ENCODE assay signal across 13 cellular contexts in genomic region chr7:92644406-92645113, GRCh38. TPM values are rescaled to one million over a fixed set of nuclear protein-coding genes. Genes with fewer than 3 reads are reported as not detected.
DNase-seq lines count a peak whose midpoint lies in the region; ATAC-seq and TF ChIP-seq lines count a peak whose summit lies in the region.
"Had no signal": no experiment of that assay in that cellular context is flagged by ENCODE, and none has a peak within 500 bp of the region (broad histone marks: within the 10 kb centered on the region; RNA-seq: fewer than 3 reads in every experiment).

No MANE protein-coding gene starts in this region.

- TF ChIP-seq CTCF in heart left ventricle (IDR thresholded peaks at IDR 0.05) (no peak), smooth muscle cell (IDR thresholded peaks at IDR 0.05; ENCODE audit: borderline replicate concordance, insufficient read depth, poor library complexity, severe bottlenecking) (no peak)

- peaks cover 87% of the 10 kb centered on the region for H3K4me1 Mint-ChIP-seq in activated CD4-positive, alpha-beta T cell treated with anti-CD3 and anti-CD28 coated beads, Interleukin-2, amount 10 ng/mL, durations not matched to agents 24 days and 14 days
- peaks cover 99% of the 10 kb centered on the region for H3K4me1 Mint-ChIP-seq in activated naive CD8-positive, alpha-beta T cell treated with anti-CD3 and anti-CD28 coated beads, Interleukin-2, amount 50 U/mL, for 24 hours

- peak overlapping the region; percentile 28 for H3K4me2 ChIP-seq in smooth muscle cell

- H3K4me3 ChIP-seq in heart left ventricle, result peak overlapping the region in 1 of 12 donors; percentile 11
- H3K4me3 ChIP-seq in smooth muscle cell, result no peak overlapping the region
- H3K4me3 ChIP-seq: GM12878, tibial artery had no signal

- H3K9me3 Mint-ChIP-seq in activated CD4-positive, alpha-beta T cell treated with anti-CD3 and anti-CD28 coated beads, Interleukin-2, amount 10 ng/mL, durations not matched to agents 24 days and 14 days, result no peaks in the 10 kb centered on the region
- H3K9me3 Mint-ChIP-seq in activated naive CD8-positive, alpha-beta T cell treated with anti-CD3 and anti-CD28 coated beads, Interleukin-2, amount 50 U/mL, for 24 hours, result no peaks in the 10 kb centered on the region

- intact Hi-C loops in activated CD4-positive, alpha-beta T cell treated with anti-CD3 and anti-CD28 coated beads, Interleukin-2, amount 10 ng/mL, durations not matched to agents 24 days and 14 days (cut with micrococcal nuclease), result no loop called here
- intact Hi-C loops in heart left ventricle (cut with DNase I), result no loop called here

- ATAC-seq in activated naive CD8-positive, alpha-beta T cell treated with anti-CD3 and anti-CD28 coated beads, Interleukin-2, amount 50 U/mL, for 24 hours, result no peak
- ATAC-seq in heart left ventricle, result peak; percentile 91 to 94 (median 92)
- ATAC-seq: GM12878 had no signal

- peaks cover 53% of the 10 kb centered on the region for H4K20me1 ChIP-seq in smooth muscle cell (ENCODE audit: low read depth)

- no peak overlapping the region for H3K4me3 Mint-ChIP-seq in activated CD4-positive, alpha-beta T cell treated with anti-CD3 and anti-CD28 coated beads, Interleukin-2, amount 10 ng/mL, durations not matched to agents 24 days and 14 days
- no peak overlapping the region for H3K4me3 Mint-ChIP-seq in activated naive CD8-positive, alpha-beta T cell treated with anti-CD3 and anti-CD28 coated beads, Interleukin-2, amount 50 U/mL, for 24 hours

- no peak for TF ChIP-seq POLR2A in heart left ventricle (IDR thresholded peaks at IDR 0.05)

- H3K27ac ChIP-seq in heart left ventricle (peak overlapping the region in 11 of 12 donors; percentile 1 to 66 (median 43)), smooth muscle cell (ENCODE audit: low read depth) (peak overlapping the region; percentile 38)

- H3K27me3 Mint-ChIP-seq in activated CD4-positive, alpha-beta T cell treated with anti-CD3 and anti-CD28 coated beads, Interleukin-2, amount 10 ng/mL, durations not matched to agents 24 days and 14 days, result no peaks in the 10 kb centered on the region
- no peaks in the 10 kb centered on the region for H3K27me3 Mint-ChIP-seq in activated naive CD8-positive, alpha-beta T cell treated with anti-CD3 and anti-CD28 coated beads, Interleukin-2, amount 50 U/mL, for 24 hours

- DNase-seq in activated CD4-positive, alpha-beta T cell treated with anti-CD3 and anti-CD28 coated beads, Interleukin-2, amount 10 ng/mL, durations not matched to agents 24 days and 14 days, result no peak
- no peak for DNase-seq in activated CD4-positive, alpha-beta T cell treated with anti-CD3 and anti-CD28 coated beads for 4 hours
- no peak for DNase-seq in activated naive CD8-positive, alpha-beta T cell treated with anti-CD3 and anti-CD28 coated beads, Interleukin-2, amount 50 U/mL, for 24 hours
- DNase-seq in heart left ventricle (peak; percentile 54 to 87 (median 78)), smooth muscle cell (lab: John Stamatoyannopoulos, UW; ENCODE audit: unreplicated experiment) (no peak), iPS-NIHi7 (ENCODE audit: extremely low spot score) (no peak), NCI-H1092 (lab: John Stamatoyannopoulos, UW) (no peak)
- no peak for DNase-seq in stimulated activated CD4-positive, alpha-beta T cell treated with anti-CD3 and anti-CD28 coated beads, Interleukin-12 subunit alpha, Interleukin-12 subunit beta, amount 100 ng/mL, for 4 hours
- DNase-seq: GOT3, NCI-H1930, T-helper 9 cell, tibial artery had no signal

- peaks cover 9 to 65% (median 24%) of the 10 kb centered on the region in 12 donors for H3K4me1 ChIP-seq in heart left ventricle
- no peaks in the 10 kb centered on the region for H3K4me1 ChIP-seq in smooth muscle cell (ENCODE audit: low read depth)

- H3F3A ChIP-seq in smooth muscle cell (ENCODE audit: low read depth), result no peaks in the 10 kb centered on the region

- H3K9ac ChIP-seq in smooth muscle cell (ENCODE audit: low read depth), result no peak overlapping the region

- H3K9me3 ChIP-seq in heart left ventricle, result no peaks in the 10 kb centered on the region
- no peaks in the 10 kb centered on the region for H3K9me3 ChIP-seq in smooth muscle cell (replicated peaks; ENCODE audit: low read depth)
- H3K9me3 ChIP-seq: tibial artery had no signal

- no peaks in the 10 kb centered on the region for H3K27me3 ChIP-seq in heart left ventricle
- no peaks in the 10 kb centered on the region for H3K27me3 ChIP-seq in smooth muscle cell (ENCODE audit: low read depth)
- H3K27me3 ChIP-seq: tibial artery had no signal

- peak overlapping the region; percentile 97 for H3K27ac Mint-ChIP-seq in activated CD4-positive, alpha-beta T cell treated with anti-CD3 and anti-CD28 coated beads, Interleukin-2, amount 10 ng/mL, durations not matched to agents 24 days and 14 days
- H3K27ac Mint-ChIP-seq in activated naive CD8-positive, alpha-beta T cell treated with anti-CD3 and anti-CD28 coated beads, Interleukin-2, amount 50 U/mL, for 24 hours, result peak overlapping the region; percentile 97

- 40 to 59% (median 46%) methylated on average over 6 of the region's 6 CpGs for WGBS in heart left ventricle, 4 donors
- WGBS in smooth muscle cell (ENCODE audit: low lambda C conversion rate), result 91% methylated on average over 6 of the region's 6 CpGs

- no peaks in the 10 kb centered on the region for H3K36me3 ChIP-seq in heart left ventricle
- no peaks in the 10 kb centered on the region for H3K36me3 ChIP-seq in smooth muscle cell (ENCODE audit: low read depth)
- H3K36me3 ChIP-seq: tibial artery had no signal

- no peak overlapping the region for H2AFZ ChIP-seq in smooth muscle cell (ENCODE audit: low read depth)

- peaks cover 28% of the 10 kb centered on the region for H3K79me2 ChIP-seq in smooth muscle cell (ENCODE audit: low read depth)

- peaks cover 55% of the 10 kb centered on the region for H3K36me3 Mint-ChIP-seq in activated CD4-positive, alpha-beta T cell treated with anti-CD3 and anti-CD28 coated beads, Interleukin-2, amount 10 ng/mL, durations not matched to agents 24 days and 14 days (ENCODE audit: low read depth)
- H3K36me3 Mint-ChIP-seq in activated naive CD8-positive, alpha-beta T cell treated with anti-CD3 and anti-CD28 coated beads, Interleukin-2, amount 50 U/mL, for 24 hours (ENCODE audit: low read depth), result peaks cover 36% of the 10 kb centered on the region

RNA-seq across cellular contexts. Expression of gene FAM133B, which starts 54.4 kb away (rescaled TPM):
- total RNA-seq in activated CD4-positive, alpha-beta T cell treated with anti-CD3 and anti-CD28 coated beads, Interleukin-2, amount 10 ng/mL, durations not matched to agents 24 days and 14 days, result 35.5 and 39.8 TPM in 2 replicates
- total RNA-seq in heart left ventricle (10 to 100 TPM in 6 of 9 donors, 1 to 10 TPM in 3; 7.9 to 14.1 (median 11.0) TPM), smooth muscle cell (24.2 and 36.0 TPM in 2 replicates)
- polyA plus RNA-seq in heart left ventricle (10 to 100 TPM; 11.0 to 17.4 TPM), smooth muscle cell (17.2 and 25.1 TPM in 2 replicates)

Comparison
In these comparisons a context has a peak if more than half of its experiments do, and no peak if none do; other contexts are left out.
1. DNase-seq: peak in heart left ventricle (5 of 5); none in activated CD4-positive, alpha-beta T cell treated with anti-CD3 and anti-CD28 coated beads, Interleukin-2, amount 10 ng/mL, durations not matched to agents 24 days and 14 days (single experiment), activated CD4-positive, alpha-beta T cell treated with anti-CD3 and anti-CD28 coated beads for 4 hours (0 of 2), activated naive CD8-positive, alpha-beta T cell treated with anti-CD3 and anti-CD28 coated beads, Interleukin-2, amount 50 U/mL, for 24 hours (single experiment), smooth muscle cell (single experiment), iPS-NIHi7 (single experiment), stimulated activated CD4-positive, alpha-beta T cell treated with anti-CD3 and anti-CD28 coated beads, Interleukin-12 subunit alpha, Interleukin-12 subunit beta, amount 100 ng/mL, for 4 hours (single experiment) and NCI-H1092 (single experiment).